ENCODE assay signal across 1 cellular context in the genomic region with DNA sequence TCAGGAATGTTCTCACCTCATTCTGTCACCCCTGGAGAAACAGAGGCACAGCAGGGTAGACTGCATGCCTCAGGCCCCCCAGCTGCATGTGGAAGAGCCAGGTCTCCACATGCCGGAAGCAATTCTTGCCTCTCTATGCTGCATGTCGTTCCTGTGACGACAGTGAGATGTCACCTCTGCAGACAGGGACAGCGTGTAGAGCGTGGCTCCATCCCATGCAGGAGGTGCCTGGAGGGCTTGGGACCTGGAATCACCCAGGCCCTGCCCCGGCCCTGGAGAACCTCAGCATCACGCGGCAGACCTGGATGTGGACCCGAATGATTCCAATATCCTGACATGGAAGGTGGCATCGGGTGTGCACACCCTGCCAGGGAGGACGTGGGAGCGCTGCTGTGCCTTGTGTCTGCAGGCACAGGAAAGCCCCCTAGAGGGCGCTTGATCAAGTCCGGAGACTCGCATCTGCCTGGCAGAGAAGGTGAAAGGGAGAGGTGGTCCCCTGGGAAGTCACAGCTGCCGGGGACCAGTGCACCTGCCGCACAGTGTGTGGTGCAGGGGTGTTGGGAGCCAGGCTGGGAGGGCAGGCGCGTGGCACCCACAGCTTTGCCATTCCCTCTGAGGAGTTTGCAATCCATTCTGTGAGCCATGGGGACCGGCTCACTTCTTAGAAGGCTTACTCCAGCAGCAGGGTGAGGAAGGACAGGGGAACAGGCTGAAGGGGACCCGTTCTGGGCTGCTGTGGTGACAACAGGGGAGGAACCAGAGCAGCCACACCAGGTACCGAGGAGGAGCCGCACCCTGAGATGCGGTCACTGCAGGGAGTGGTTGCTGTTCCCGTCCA.
A peak's percentile ranks its signal among the peaks of the same experiment; 100 is the strongest.
TF ChIP-seq lines count a peak whose summit lies in the region.

No MANE protein-coding gene starts in this region.

TF ChIP-seq in H1, 55 proteins besides CTCF, POLR2A, EP300 and RAD21 (continued from another document):
- TF ChIP-seq CHD7 (IDR thresholded peaks at IDR 0.05; ENCODE audit: insufficient replicate concordance, low read length) = no peak
- TF ChIP-seq GABPA (IDR thresholded peaks at IDR 0.05; ENCODE audit: borderline replicate concordance, insufficient read depth, low read length) = 0 out of 2 replicates have a peak, but pooled peaks have one; percentile 31
